ENCODE assay signal across 1 cellular context in the genomic region with DNA sequence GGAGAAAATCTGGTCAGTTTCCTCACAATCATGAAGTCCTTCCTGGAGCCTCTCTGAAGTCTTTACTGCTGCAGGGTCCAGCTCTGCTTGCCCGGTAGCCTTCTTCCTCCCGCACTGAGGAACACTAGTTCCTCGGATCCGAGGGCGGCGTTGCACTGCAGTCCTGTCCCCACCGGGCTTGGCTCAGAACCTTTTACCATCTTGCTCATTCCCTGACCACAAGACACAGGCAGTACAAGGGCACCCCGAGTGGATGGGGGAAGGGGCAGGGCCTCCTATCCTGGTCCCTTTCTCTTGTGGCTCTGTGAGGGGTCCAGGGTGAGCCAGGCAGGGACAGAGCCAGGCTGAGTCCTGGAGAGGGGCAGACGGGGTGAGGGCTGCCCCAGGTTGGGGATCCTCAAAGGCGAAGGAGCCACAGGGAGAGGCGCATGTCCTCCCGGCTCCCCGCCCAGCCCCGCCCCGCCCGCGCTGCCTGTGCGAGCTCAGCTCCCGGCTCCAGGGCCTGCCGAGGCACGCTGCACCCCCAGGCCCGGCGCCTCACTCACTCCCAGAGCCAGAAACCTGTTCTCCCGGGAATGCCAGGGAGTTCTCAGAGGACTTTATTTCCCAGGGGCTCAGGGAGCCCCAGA.
TF ChIP-seq lines count a peak whose summit lies in the region.

No MANE protein-coding gene starts in this region.

TF ChIP-seq in GM12878, 131 proteins besides CTCF, POLR2A, EP300 and RAD21:
- TF ChIP-seq SIN3A (IDR thresholded peaks at IDR 0.05; ENCODE audit: low read depth, low read length) (no peak), ZNF207 (IDR thresholded peaks at IDR 0.05; ENCODE audit: borderline replicate concordance) (no peak), ASH2L (IDR thresholded peaks at IDR 0.05; ENCODE audit: borderline replicate concordance, low read depth) (no peak), SPI1 (IDR thresholded peaks at IDR 0.05; ENCODE audit: borderline replicate concordance, insufficient read depth, low read depth, low read length) (no peak), BACH1 (IDR thresholded peaks at IDR 0.05; ENCODE audit: borderline replicate concordance) (no peak), ZNF24 (IDR thresholded peaks at IDR 0.05) (no peak), DPF2 (IDR thresholded peaks at IDR 0.05) (no peak), WRNIP1 (IDR thresholded peaks at IDR 0.05; ENCODE audit: borderline replicate concordance, low read depth, low read length) (no peak), IRF3 (IDR thresholded peaks at IDR 0.05) (no peak), SIX5 (IDR thresholded peaks at IDR 0.05; ENCODE audit: low read depth, low read length, severe bottlenecking) (no peak), USF1 (IDR thresholded peaks at IDR 0.05; ENCODE audit: borderline replicate concordance, extremely low read length, insufficient read depth, low read depth, low read length) (no peak), SMAD5 (IDR thresholded peaks at IDR 0.05; ENCODE audit: low read depth) (no peak), TAF1 (IDR thresholded peaks at IDR 0.05; ENCODE audit: borderline replicate concordance, low read depth, low read length) (no peak), RB1 (IDR thresholded peaks at IDR 0.05; ENCODE audit: borderline replicate concordance) (no peak), NFIC (IDR thresholded peaks at IDR 0.05; ENCODE audit: low read depth, low read length) (no peak), CHD2 (IDR thresholded peaks at IDR 0.05; ENCODE audit: borderline replicate concordance, low read depth, low read length) (no peak), FOXM1 (IDR thresholded peaks at IDR 0.05; ENCODE audit: low read depth, low read length) (no peak), TARDBP (IDR thresholded peaks at IDR 0.05; ENCODE audit: borderline replicate concordance) (no peak)
- TF ChIP-seq, protein P1, sequence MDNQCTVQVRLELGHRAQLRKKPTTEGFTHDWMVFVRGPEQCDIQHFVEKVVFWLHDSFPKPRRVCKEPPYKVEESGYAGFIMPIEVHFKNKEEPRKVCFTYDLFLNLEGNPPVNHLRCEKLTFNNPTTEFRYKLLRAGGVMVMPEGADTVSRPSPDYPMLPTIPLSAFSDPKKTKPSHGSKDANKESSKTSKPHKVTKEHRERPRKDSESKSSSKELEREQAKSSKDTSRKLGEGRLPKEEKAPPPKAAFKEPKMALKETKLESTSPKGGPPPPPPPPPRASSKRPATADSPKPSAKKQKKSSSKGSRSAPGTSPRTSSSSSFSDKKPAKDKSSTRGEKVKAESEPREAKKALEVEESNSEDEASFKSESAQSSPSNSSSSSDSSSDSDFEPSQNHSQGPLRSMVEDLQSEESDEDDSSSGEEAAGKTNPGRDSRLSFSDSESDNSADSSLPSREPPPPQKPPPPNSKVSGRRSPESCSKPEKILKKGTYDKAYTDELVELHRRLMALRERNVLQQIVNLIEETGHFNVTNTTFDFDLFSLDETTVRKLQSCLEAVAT (IDR thresholded peaks at IDR 0.05), result no peak
- TF ChIP-seq, protein P2, sequence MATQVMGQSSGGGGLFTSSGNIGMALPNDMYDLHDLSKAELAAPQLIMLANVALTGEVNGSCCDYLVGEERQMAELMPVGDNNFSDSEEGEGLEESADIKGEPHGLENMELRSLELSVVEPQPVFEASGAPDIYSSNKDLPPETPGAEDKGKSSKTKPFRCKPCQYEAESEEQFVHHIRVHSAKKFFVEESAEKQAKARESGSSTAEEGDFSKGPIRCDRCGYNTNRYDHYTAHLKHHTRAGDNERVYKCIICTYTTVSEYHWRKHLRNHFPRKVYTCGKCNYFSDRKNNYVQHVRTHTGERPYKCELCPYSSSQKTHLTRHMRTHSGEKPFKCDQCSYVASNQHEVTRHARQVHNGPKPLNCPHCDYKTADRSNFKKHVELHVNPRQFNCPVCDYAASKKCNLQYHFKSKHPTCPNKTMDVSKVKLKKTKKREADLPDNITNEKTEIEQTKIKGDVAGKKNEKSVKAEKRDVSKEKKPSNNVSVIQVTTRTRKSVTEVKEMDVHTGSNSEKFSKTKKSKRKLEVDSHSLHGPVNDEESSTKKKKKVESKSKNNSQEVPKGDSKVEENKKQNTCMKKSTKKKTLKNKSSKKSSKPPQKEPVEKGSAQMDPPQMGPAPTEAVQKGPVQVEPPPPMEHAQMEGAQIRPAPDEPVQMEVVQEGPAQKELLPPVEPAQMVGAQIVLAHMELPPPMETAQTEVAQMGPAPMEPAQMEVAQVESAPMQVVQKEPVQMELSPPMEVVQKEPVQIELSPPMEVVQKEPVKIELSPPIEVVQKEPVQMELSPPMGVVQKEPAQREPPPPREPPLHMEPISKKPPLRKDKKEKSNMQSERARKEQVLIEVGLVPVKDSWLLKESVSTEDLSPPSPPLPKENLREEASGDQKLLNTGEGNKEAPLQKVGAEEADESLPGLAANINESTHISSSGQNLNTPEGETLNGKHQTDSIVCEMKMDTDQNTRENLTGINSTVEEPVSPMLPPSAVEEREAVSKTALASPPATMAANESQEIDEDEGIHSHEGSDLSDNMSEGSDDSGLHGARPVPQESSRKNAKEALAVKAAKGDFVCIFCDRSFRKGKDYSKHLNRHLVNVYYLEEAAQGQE (IDR thresholded peaks at IDR 0.05; ENCODE audit: low read depth, low read length), result no peak
